9 cellular contexts compared by ENCODE assay signal in the genomic region with DNA sequence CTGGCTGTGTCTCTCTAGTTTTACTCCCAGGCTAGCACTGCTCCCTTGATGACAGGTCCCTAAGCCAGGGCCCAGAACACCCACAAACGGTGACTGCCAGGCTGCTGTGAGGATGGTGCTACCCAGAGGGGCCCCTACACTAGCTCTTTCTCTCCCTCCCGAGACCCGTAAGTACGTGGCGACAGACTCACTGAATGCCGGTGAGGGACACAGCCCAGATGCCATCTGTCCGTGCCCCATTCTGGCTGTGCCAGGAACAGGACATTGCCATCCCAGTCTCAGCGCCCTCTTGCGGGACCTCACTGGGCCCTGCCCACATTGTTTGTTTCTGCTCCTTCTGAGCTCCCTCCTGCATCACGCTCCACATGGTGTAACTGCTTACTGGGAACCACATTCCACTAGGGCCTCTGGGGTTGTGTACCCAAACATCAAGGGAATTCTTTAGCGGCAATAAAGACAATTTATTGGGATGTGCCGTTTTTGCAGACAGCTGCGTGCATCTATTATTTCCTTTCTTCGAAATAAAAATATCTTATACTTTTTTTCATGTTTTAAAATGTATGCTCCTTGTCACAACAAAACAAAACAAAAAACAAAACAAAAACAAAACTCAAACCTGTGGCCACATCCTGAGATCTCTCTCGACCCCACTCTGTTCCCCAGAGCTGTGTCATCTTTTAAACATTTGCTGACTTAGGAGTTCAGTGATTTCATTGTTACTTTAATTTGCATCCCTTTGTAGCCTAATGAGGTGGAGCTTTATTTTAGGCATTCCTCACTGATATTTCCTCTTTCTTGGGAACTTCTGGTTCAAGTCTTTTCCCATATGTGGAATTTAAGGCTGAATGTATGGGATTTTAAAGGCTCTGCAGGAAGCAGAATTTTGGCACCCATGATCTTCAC. TPM values are rescaled to one million over a fixed set of nuclear protein-coding genes. Genes with fewer than 3 reads are reported as not detected.
DNase-seq lines count a peak whose midpoint lies in the region; ATAC-seq, FAIRE-seq and TF ChIP-seq lines count a peak whose summit lies in the region.
"Had no signal": no experiment of that assay in that cellular context is flagged by ENCODE, and none has a peak within 500 bp of the region (broad histone marks: within the 10 kb centered on the region; RNA-seq: fewer than 3 reads in every experiment).

No MANE protein-coding gene starts in this region.

- no peak overlapping the region for H3K4me3 ChIP-seq in body of pancreas
- no peak overlapping the region for H3K4me3 ChIP-seq in small intestine (ENCODE audit: low read depth in 1 of 2, low read length in 2 of 2)

- H3K36me3 ChIP-seq in body of pancreas (replicated peaks in 1 of 2; ENCODE audit: insufficient read depth in 1 of 2, low read depth in 2 of 2) (no peaks in the 10 kb centered on the region), small intestine (ENCODE audit: control insufficient read depth in 2 of 2, insufficient read depth in 2 of 2, low read length in 2 of 2) (no peaks in the 10 kb centered on the region)

- no peaks in the 10 kb centered on the region for H3K27me3 ChIP-seq in body of pancreas
- no peaks in the 10 kb centered on the region for H3K27me3 ChIP-seq in small intestine (ENCODE audit: control insufficient read depth in 2 of 2, insufficient read depth in 2 of 2, low read length in 2 of 2)

- no peaks in the 10 kb centered on the region for H3K36me3 Mint-ChIP-seq in activated naive CD8-positive, alpha-beta T cell treated with anti-CD3 and anti-CD28 coated beads, Interleukin-2, amount 50 U/mL, for 24 hours (ENCODE audit: low read depth)
- H3K36me3 Mint-ChIP-seq in activated naive CD8-positive, alpha-beta T cell treated with anti-CD3 and anti-CD28 coated beads for 36 hours = no peaks in the 10 kb centered on the region
- H3K36me3 Mint-ChIP-seq in natural killer cell = no peaks in the 10 kb centered on the region

- no peak for ATAC-seq in activated naive CD8-positive, alpha-beta T cell treated with anti-CD3 and anti-CD28 coated beads, Interleukin-2, amount 50 U/mL, for 24 hours
- ATAC-seq in body of pancreas = peak; percentile 47
- ATAC-seq in natural killer cell = no peak

- H3K27ac Mint-ChIP-seq in activated naive CD8-positive, alpha-beta T cell treated with anti-CD3 and anti-CD28 coated beads, Interleukin-2, amount 50 U/mL, for 24 hours = no peak overlapping the region
- no peak overlapping the region for H3K27ac Mint-ChIP-seq in activated naive CD8-positive, alpha-beta T cell treated with anti-CD3 and anti-CD28 coated beads for 36 hours
- no peak overlapping the region for H3K27ac Mint-ChIP-seq in natural killer cell

- FAIRE-seq in small intestine (lab: Jason Lieb, UNC) = no peak

- no peak overlapping the region for H3K4me3 Mint-ChIP-seq in activated naive CD8-positive, alpha-beta T cell treated with anti-CD3 and anti-CD28 coated beads, Interleukin-2, amount 50 U/mL, for 24 hours
- H3K4me3 Mint-ChIP-seq in activated naive CD8-positive, alpha-beta T cell treated with anti-CD3 and anti-CD28 coated beads for 36 hours = no peak overlapping the region
- no peak overlapping the region for H3K4me3 Mint-ChIP-seq in natural killer cell

- TF ChIP-seq POLR2A in body of pancreas (IDR thresholded peaks at IDR 0.05) = no peak

- no peaks in the 10 kb centered on the region for H3K9me3 Mint-ChIP-seq in activated naive CD8-positive, alpha-beta T cell treated with anti-CD3 and anti-CD28 coated beads, Interleukin-2, amount 50 U/mL, for 24 hours
- H3K9me3 Mint-ChIP-seq in activated naive CD8-positive, alpha-beta T cell treated with anti-CD3 and anti-CD28 coated beads for 36 hours = no peaks in the 10 kb centered on the region
- H3K9me3 Mint-ChIP-seq in natural killer cell = no peaks in the 10 kb centered on the region

- intact Hi-C loops in body of pancreas (cut with DNase I) (no loop called here), natural killer cell (cut with micrococcal nuclease) (no loop called here)

- H3K27ac ChIP-seq in body of pancreas (no peak overlapping the region), small intestine (ENCODE audit: low read depth in 1 of 2, low read length in 1 of 2) (no peak overlapping the region)

- DNase-seq in activated naive CD8-positive, alpha-beta T cell treated with anti-CD3 and anti-CD28 coated beads, Interleukin-2, amount 50 U/mL, for 24 hours = peak; percentile 20
- no peak for DNase-seq in activated naive CD8-positive, alpha-beta T cell treated with anti-CD3 and anti-CD28 coated beads for 36 hours
- DNase-seq in NCI-H446 treated with DMSO at 0.1 percent for 48 hours (lab: John Stamatoyannopoulos, UW) = peak; percentile 14
- DNase-seq in body of pancreas = peak; percentile 68 to 79 (median 75)
- peak; percentile 68 for DNase-seq in iPS DF 4.7 (ENCODE audit: extremely low read depth, low spot score)
- DNase-seq in small intestine = peak; percentile 71
- no peak for DNase-seq in T-helper 9 cell
- DNase-seq in natural killer cell = no peak

- peaks cover 29% of the 10 kb centered on the region for H3K4me1 Mint-ChIP-seq in activated naive CD8-positive, alpha-beta T cell treated with anti-CD3 and anti-CD28 coated beads, Interleukin-2, amount 50 U/mL, for 24 hours
- H3K4me1 Mint-ChIP-seq in activated naive CD8-positive, alpha-beta T cell treated with anti-CD3 and anti-CD28 coated beads for 36 hours = peaks cover 19% of the 10 kb centered on the region
- peaks cover 4% of the 10 kb centered on the region in 2 donors for H3K4me1 Mint-ChIP-seq in natural killer cell

- TF ChIP-seq CTCF in body of pancreas (IDR thresholded peaks at IDR 0.05) (peak; percentile 30 to 61 (median 50)), natural killer cell (IDR thresholded peaks at IDR 0.05) (no peak)

- 19 to 22% methylated on average over 12 to 15 of the region's 15 CpGs for WGBS in body of pancreas, 2 donors
- 15 to 28% (median 20%) methylated on average over 12 to 15 of the region's 15 CpGs for WGBS in small intestine, 3 donors

- H3K9me3 ChIP-seq in body of pancreas (no peaks in the 10 kb centered on the region), small intestine (ENCODE audit: control insufficient read depth, low read depth) (no peaks in the 10 kb centered on the region)

- peaks cover 5% of the 10 kb centered on the region for H3K4me1 ChIP-seq in body of pancreas
- H3K4me1 ChIP-seq in small intestine (ENCODE audit: control insufficient read depth in 2 of 2, insufficient read depth in 1 of 2, low read depth in 1 of 2, low read length in 1 of 2) = no peaks in the 10 kb centered on the region

- peaks cover 3% of the 10 kb centered on the region for H3K27me3 Mint-ChIP-seq in activated naive CD8-positive, alpha-beta T cell treated with anti-CD3 and anti-CD28 coated beads, Interleukin-2, amount 50 U/mL, for 24 hours
- H3K27me3 Mint-ChIP-seq in activated naive CD8-positive, alpha-beta T cell treated with anti-CD3 and anti-CD28 coated beads for 36 hours = peaks cover 4% of the 10 kb centered on the region
- H3K27me3 Mint-ChIP-seq in natural killer cell (ENCODE audit: low read depth in 2 of 2) = peaks cover 2 to 29% of the 10 kb centered on the region in 2 donors

RNA-seq across cellular contexts. Expression of a gene that starts 4.4 kb away (rescaled TPM):
- 10 to 100 TPM; 10.9 to 11.3 TPM for total RNA-seq in activated naive CD8-positive, alpha-beta T cell treated with anti-CD3 and anti-CD28 coated beads for 36 hours
- 10 to 100 TPM; 10.9 to 18.9 TPM for total RNA-seq in body of pancreas
- polyA plus RNA-seq in small intestine = 10 to 100 TPM; 11.1 to 13.6 (median 12.0) TPM
- 10 to 100 TPM; 14.9 to 18.3 (median 18.2) TPM for total RNA-seq in natural killer cell

RNA-seq across cellular contexts. Expression of a gene that starts 31.3 kb away (rescaled TPM):
- total RNA-seq in activated naive CD8-positive, alpha-beta T cell treated with anti-CD3 and anti-CD28 coated beads for 36 hours = not detected
- total RNA-seq in body of pancreas (1 to 10 TPM; 4.7 to 7.6 TPM), natural killer cell (not detected)
- polyA plus RNA-seq in small intestine = 10 to 100 TPM in 1 of 3 donors, 1 to 10 TPM in 1, under 1 TPM in 1; 0.81 to 16.9 (median 1.1) TPM
- total RNA-seq: glomerular endothelial cell had no signal

Comparison
In these comparisons a context has a peak if more than half of its experiments do, and no peak if none do; other contexts are left out.
1. DNase-seq: peak in activated naive CD8-positive, alpha-beta T cell treated with anti-CD3 and anti-CD28 coated beads, Interleukin-2, amount 50 U/mL, for 24 hours (single experiment), NCI-H446 treated with DMSO at 0.1 percent for 48 hours (single experiment), body of pancreas (4 of 4), iPS DF 4.7 (single experiment) and small intestine (single experiment); none in activated naive CD8-positive, alpha-beta T cell treated with anti-CD3 and anti-CD28 coated beads for 36 hours (single experiment), T-helper 9 cell (single experiment) and natural killer cell (single experiment).
2. RNA of a gene that starts 31.3 kb away (total RNA-seq): 4.7 to 7.6 TPM in body of pancreas; not detected in activated naive CD8-positive, alpha-beta T cell treated with anti-CD3 and anti-CD28 coated beads for 36 hours and not detected in natural killer cell; every median in the first group is over 4 times any median in the second.